ENCODE assay signal across 1 cellular context in genomic region chr1:222543817-222544216, GRCh38.
TF ChIP-seq lines count a peak whose summit lies in the region.

No MANE protein-coding gene starts in this region.

TF ChIP-seq in HCT116, 20 proteins besides CTCF, POLR2A, EP300 and RAD21:
- TF ChIP-seq TCF7L2 (IDR thresholded peaks at IDR 0.05; ENCODE audit: borderline replicate concordance, extremely low read depth, insufficient read depth, insufficient read length) (no peak), MAX (IDR thresholded peaks at IDR 0.05) (no peak), SP1 (IDR thresholded peaks at IDR 0.05; ENCODE audit: low read depth) (no peak), JUND (IDR thresholded peaks at IDR 0.05) (no peak), SIN3A (IDR thresholded peaks at IDR 0.05; ENCODE audit: low read depth) (no peak), ZBTB33 (IDR thresholded peaks at IDR 0.05; ENCODE audit: extremely low read depth, insufficient replicate concordance, low read length) (no peak), FOSL1 (IDR thresholded peaks at IDR 0.05; ENCODE audit: low read depth) (no peak), ATF3 (IDR thresholded peaks at IDR 0.05) (no peak), EZH2 (IDR thresholded peaks at IDR 0.05) (no peak), ZNF274 (IDR thresholded peaks at IDR 0.05; ENCODE audit: low read depth, low read length) (no peak), EZH2phosphoT487 (IDR thresholded peaks at IDR 0.05; ENCODE audit: borderline replicate concordance) (no peak), SRF (IDR thresholded peaks at IDR 0.05; ENCODE audit: low read depth) (no peak), YY1 (IDR thresholded peaks at IDR 0.05; ENCODE audit: extremely low read depth, insufficient replicate concordance, low read depth, low read length) (no peak), POLR2AphosphoS5 (IDR thresholded peaks at IDR 0.05; ENCODE audit: low read depth, low read length) (no peak), CBX3 (IDR thresholded peaks at IDR 0.05; ENCODE audit: low read depth) (no peak), CEBPB (IDR thresholded peaks at IDR 0.05; ENCODE audit: low read depth) (no peak)
